28 cellular contexts compared by ENCODE assay signal in the genomic region with DNA sequence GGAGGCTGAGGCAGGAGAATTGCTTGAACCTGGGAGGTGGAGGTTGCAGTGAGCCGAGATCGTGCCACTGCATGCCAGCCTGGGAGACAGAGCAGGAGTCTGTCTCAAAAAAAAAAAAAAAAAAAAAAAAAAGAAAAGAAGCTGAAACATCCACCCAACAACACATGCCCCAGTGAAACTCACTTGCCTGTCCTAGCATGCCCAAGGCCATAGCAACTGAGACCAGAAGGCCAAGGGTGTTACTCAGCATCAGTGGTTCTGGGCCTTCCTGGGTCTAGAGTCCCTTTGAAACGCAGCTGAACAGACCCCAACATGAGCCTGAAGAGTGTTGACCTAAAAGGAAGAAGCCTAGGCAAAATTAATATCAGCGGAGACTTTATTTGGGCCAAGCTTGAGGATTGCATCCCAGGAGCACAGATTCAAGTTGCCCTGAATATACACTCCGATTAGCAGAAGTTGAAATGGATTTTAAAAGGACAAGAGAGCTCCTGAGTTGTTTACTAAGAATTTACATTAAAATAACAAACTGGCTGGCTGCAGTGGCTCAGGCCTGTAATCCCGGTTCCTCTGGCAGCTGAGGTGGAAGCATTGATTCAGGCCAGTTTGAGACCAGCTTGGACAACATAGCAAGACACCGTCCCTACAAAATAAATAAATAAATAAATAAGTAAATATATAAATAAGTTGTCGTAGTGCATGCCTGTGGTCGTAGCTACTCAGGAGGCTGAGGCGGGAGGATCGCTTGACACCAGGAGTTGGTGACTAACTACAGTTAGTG. TPM values are rescaled to one million over a fixed set of nuclear protein-coding genes. Genes with fewer than 3 reads are reported as not detected.
A peak's percentile ranks its signal among the peaks of the same experiment; 100 is the strongest.
DNase-seq lines count a peak whose midpoint lies in the region; ATAC-seq and TF ChIP-seq lines count a peak whose summit lies in the region.
"Had no signal": no experiment of that assay in that cellular context is flagged by ENCODE, and none has a peak within 500 bp of the region (broad histone marks: within the 10 kb centered on the region; RNA-seq: fewer than 3 reads in every experiment).

No MANE protein-coding gene starts in this region.

- H3K27ac Mint-ChIP-seq in WTC11 (peak overlapping the region; percentile 89), progenitor cell of endocrine pancreas (no peak overlapping the region)
- no peak overlapping the region for H3K27ac Mint-ChIP-seq in naive thymus-derived CD4-positive, alpha-beta T cell
- H3K27ac Mint-ChIP-seq: activated T-helper 1 cell treated with anti-CD3 and anti-CD28 coated beads, Interleukin-12 subunit alpha, Interleukin-12 subunit beta, Interleukin-2, Interleukin-4 antibody, amounts not matched to agents 30 ng/mL and 10 ng/mL and 1 ng/mL, durations not matched to agents 14 hours and 24 hours and 36 hours; nephron; T-cell had no signal

- no peak for TF ChIP-seq EP300 in suprapubic skin (IDR thresholded peaks at IDR 0.05)

- no peak overlapping the region for H3K4me3 Mint-ChIP-seq in WTC11
- H3K4me3 Mint-ChIP-seq in naive thymus-derived CD4-positive, alpha-beta T cell: no peak overlapping the region
- H3K4me3 Mint-ChIP-seq in progenitor cell of endocrine pancreas (ENCODE audit: low read depth): no peak overlapping the region
- H3K4me3 Mint-ChIP-seq: activated T-helper 1 cell treated with anti-CD3 and anti-CD28 coated beads, Interleukin-12 subunit alpha, Interleukin-12 subunit beta, Interleukin-2, Interleukin-4 antibody, amounts not matched to agents 30 ng/mL and 10 ng/mL and 1 ng/mL, durations not matched to agents 14 hours and 24 hours and 36 hours; nephron; T-cell had no signal

- TF ChIP-seq CTCF in WTC11 (IDR thresholded peaks at IDR 0.05) (no peak), esophagus squamous epithelium (IDR thresholded peaks at IDR 0.05) (no peak), suprapubic skin (IDR thresholded peaks at IDR 0.05) (no peak), progenitor cell of endocrine pancreas (IDR thresholded peaks at IDR 0.05; ENCODE audit: unreplicated experiment) (no peak)

- H3K4me1 ChIP-seq in HUES48 (ENCODE audit: control insufficient read depth, insufficient read depth, low read length): no peaks in the 10 kb centered on the region
- peaks cover 21 to 69% (median 34%) of the 10 kb centered on the region in 3 donors for H3K4me1 ChIP-seq in esophagus squamous epithelium
- H3K4me1 ChIP-seq in suprapubic skin: peaks cover 50% of the 10 kb centered on the region
- no peaks in the 10 kb centered on the region for H3K4me1 ChIP-seq in naive thymus-derived CD4-positive, alpha-beta T cell (ENCODE audit: control insufficient read depth in 2 of 2, insufficient read depth in 2 of 2, low read length in 2 of 2)
- H3K4me1 ChIP-seq: gastroesophageal sphincter, HAP-1, parathyroid adenoma, sigmoid colon, uterus had no signal

- H3K9me3 Mint-ChIP-seq in WTC11 (0 out of 2 replicates have a peak, but pooled peaks cover 3% of the 10 kb centered on the region), progenitor cell of endocrine pancreas (ENCODE audit: low read depth) (no peaks in the 10 kb centered on the region)
- peaks cover 0 to 4% (median 0%) of the 10 kb centered on the region in 11 donors for H3K9me3 Mint-ChIP-seq in naive thymus-derived CD4-positive, alpha-beta T cell
- H3K9me3 Mint-ChIP-seq: activated T-helper 1 cell treated with anti-CD3 and anti-CD28 coated beads, Interleukin-12 subunit alpha, Interleukin-12 subunit beta, Interleukin-2, Interleukin-4 antibody, amounts not matched to agents 30 ng/mL and 10 ng/mL and 1 ng/mL, durations not matched to agents 14 hours and 24 hours and 36 hours; nephron; T-cell had no signal

- intact Hi-C loops in esophagus squamous epithelium (cut with DNase I): no loop called here
- intact Hi-C loops in naive thymus-derived CD4-positive, alpha-beta T cell (cut with micrococcal nuclease): no loop called here

- H3K36me3 Mint-ChIP-seq in WTC11 (peaks cover 15% of the 10 kb centered on the region), progenitor cell of endocrine pancreas (ENCODE audit: insufficient read depth) (peaks cover 5% of the 10 kb centered on the region)
- peaks cover 0 to 18% (median 4%) of the 10 kb centered on the region in 5 donors for H3K36me3 Mint-ChIP-seq in naive thymus-derived CD4-positive, alpha-beta T cell

- ATAC-seq in WTC11 (peak; percentile 29), HG02798 (IDR thresholded peaks at IDR 0.05; ENCODE audit: poor library complexity, unreplicated experiment) (no peak)
- no peak for ATAC-seq in naive thymus-derived CD4-positive, alpha-beta T cell
- ATAC-seq: gastroesophageal sphincter, left cardiac atrium, T-cell had no signal

- DNase-seq in WTC11 (ENCODE audit: low spot score) (no peak), esophagus squamous epithelium (lab: John Stamatoyannopoulos, UW) (no peak), suprapubic skin (ENCODE audit: low spot score in 2 of 2) (no peak), NK-92 (lab: John Stamatoyannopoulos, UW; ENCODE audit: unreplicated experiment) (no peak), progenitor cell of endocrine pancreas (ENCODE audit: low spot score, unreplicated experiment) (no peak)
- DNase-seq in naive thymus-derived CD4-positive, alpha-beta T cell: no peak
- DNase-seq: activated CD4-positive, alpha-beta T cell treated with anti-CD3 and anti-CD28 coated beads for 48 hours; activated naive CD4-positive, alpha-beta T cell treated with anti-CD3 and anti-CD28 coated beads, Interleukin-2, amount 50 U/mL, for 16 hours; EL; erythroblast; left cardiac atrium; midbrain; NCI-H1694 treated with DMSO at 0.1 percent for 48 hours; NCI-H345; NCI-H774; OCI-M1; SIG-M5; sigmoid colon; T-cell; uterus had no signal

- no peak for TF ChIP-seq POLR2A in esophagus squamous epithelium (IDR thresholded peaks at IDR 0.05)
- TF ChIP-seq POLR2A in suprapubic skin (IDR thresholded peaks at IDR 0.05): no peak

- 57 to 62% methylated on average over 9 of the region's 11 CpGs for WGBS in esophagus squamous epithelium, 2 donors
- 72% methylated on average over 11 of the region's 11 CpGs for WGBS in suprapubic skin

- peaks cover 7% of the 10 kb centered on the region; the same call in 1 of the 2 replicates for H3K4me1 Mint-ChIP-seq in WTC11
- H3K4me1 Mint-ChIP-seq in naive thymus-derived CD4-positive, alpha-beta T cell: peaks cover 0 to 9% (median 5%) of the 10 kb centered on the region in 7 donors
- no peaks in the 10 kb centered on the region for H3K4me1 Mint-ChIP-seq in progenitor cell of endocrine pancreas (ENCODE audit: low read depth)
- H3K4me1 Mint-ChIP-seq: nephron had no signal

- H3K9me3 ChIP-seq in HUES48 (ENCODE audit: control insufficient read depth, insufficient read depth, low read length): no peaks in the 10 kb centered on the region
- H3K9me3 ChIP-seq in esophagus squamous epithelium: no peaks in the 10 kb centered on the region
- no peaks in the 10 kb centered on the region for H3K9me3 ChIP-seq in suprapubic skin
- H3K9me3 ChIP-seq in naive thymus-derived CD4-positive, alpha-beta T cell (ENCODE audit: control insufficient read depth in 2 of 3, low read length in 3 of 3): no peaks in the 10 kb centered on the region
- H3K9me3 ChIP-seq: gastroesophageal sphincter, HAP-1, sigmoid colon, uterus had no signal

- H3K27me3 ChIP-seq in HUES48 (ENCODE audit: control insufficient read depth, insufficient read depth, low read length): no peaks in the 10 kb centered on the region
- no peaks in the 10 kb centered on the region for H3K27me3 ChIP-seq in esophagus squamous epithelium
- H3K27me3 ChIP-seq in suprapubic skin: no peaks in the 10 kb centered on the region
- H3K27me3 ChIP-seq in naive thymus-derived CD4-positive, alpha-beta T cell (ENCODE audit: control insufficient read depth in 2 of 2, insufficient read depth in 2 of 2, low read length in 2 of 2): no peaks in the 10 kb centered on the region
- H3K27me3 ChIP-seq: sigmoid colon, uterus had no signal

- CTCF ChIA-PET in WTC11 (lab: Charles Lee): interaction anchor here (0.6 to 4.9 kb wide), 10 partner anchors 17 to 364 kb away, joined by 3 to 48 read pairs (median 4); no protein-coding TSS in a partner anchor
- CTCF ChIA-PET in naive thymus-derived CD4-positive, alpha-beta T cell (lab: Charles Lee): interaction anchor here (0.9 kb wide), 1 partner anchor 13 kb away, joined by 5 read pairs; no protein-coding TSS in a partner anchor

- peaks cover 9% of the 10 kb centered on the region; the same call in 1 of the 2 replicates for H3K27me3 Mint-ChIP-seq in WTC11 (ENCODE audit: low read depth)
- no peaks in the 10 kb centered on the region for H3K27me3 Mint-ChIP-seq in naive thymus-derived CD4-positive, alpha-beta T cell
- peaks cover 10% of the 10 kb centered on the region for H3K27me3 Mint-ChIP-seq in progenitor cell of endocrine pancreas
- H3K27me3 Mint-ChIP-seq: T-cell had no signal

- peak overlapping the region; percentile 54 for H3K27ac ChIP-seq in HUES48 (ENCODE audit: low read depth, low read length)
- H3K27ac ChIP-seq in esophagus squamous epithelium: peak overlapping the region; percentile 76 to 99 (median 94)
- peak overlapping the region; percentile 54 for H3K27ac ChIP-seq in suprapubic skin
- no peak overlapping the region for H3K27ac ChIP-seq in naive thymus-derived CD4-positive, alpha-beta T cell (ENCODE audit: low read depth, low read length)
- H3K27ac ChIP-seq: C4-2B, gastroesophageal sphincter, parathyroid adenoma, sigmoid colon, uterus had no signal

- H3K9ac ChIP-seq in HUES48 (ENCODE audit: low read depth, low read length): no peak overlapping the region
- H3K9ac ChIP-seq: parathyroid adenoma had no signal

- H3K4me3 ChIP-seq in HUES48 (ENCODE audit: low read depth, low read length): no peak overlapping the region
- H3K4me3 ChIP-seq in esophagus squamous epithelium: no peak overlapping the region
- H3K4me3 ChIP-seq in suprapubic skin: no peak overlapping the region
- H3K4me3 ChIP-seq in naive thymus-derived CD4-positive, alpha-beta T cell (ENCODE audit: low read length): no peak overlapping the region
- H3K4me3 ChIP-seq: gastroesophageal sphincter, HAP-1, sigmoid colon, uterus had no signal

- POLR2A ChIA-PET in WTC11 (lab: Charles Lee): interaction anchor here (0.5 to 2.9 kb wide), 3 partner anchors 16 to 1485 kb away, joined by 3 to 11 read pairs (median 4); no protein-coding TSS in a partner anchor
- POLR2A ChIA-PET in naive thymus-derived CD4-positive, alpha-beta T cell (lab: Charles Lee): no interaction called here

- H3K36me3 ChIP-seq in HUES48 (ENCODE audit: control insufficient read depth, insufficient read depth, low read length) (peaks cover 24% of the 10 kb centered on the region), esophagus squamous epithelium (peaks cover 2 to 34% (median 14%) of the 10 kb centered on the region in 3 donors), suprapubic skin (peaks cover 25% of the 10 kb centered on the region)
- peaks cover 0 to 30% (median 0%) of the 10 kb centered on the region in 3 experiments for H3K36me3 ChIP-seq in naive thymus-derived CD4-positive, alpha-beta T cell (ENCODE audit: control insufficient read depth in 2 of 3, insufficient read depth in 3 of 3, low read length in 3 of 3)
- H3K36me3 ChIP-seq: uterus had no signal

RNA-seq across cellular contexts. Expression of gene PRDX5, which starts 7.0 kb away (rescaled TPM):
- total RNA-seq in WTC11 (2021) (255 to 293 TPM (median 282 TPM) in 3 replicates), esophagus squamous epithelium (100 to 1,000 TPM; 309 to 602 (median 476) TPM), suprapubic skin (100 to 1,000 TPM; 130 to 227 (median 187) TPM), progenitor cell of endocrine pancreas (157 and 171 TPM in 2 replicates)
- total RNA-seq in naive thymus-derived CD4-positive, alpha-beta T cell: 10 to 100 TPM; 41.4 to 99.2 (median 55.2) TPM
- polyA plus RNA-seq in naive thymus-derived CD4-positive, alpha-beta T cell: 100 to 1,000 TPM; 184 to 195 TPM

RNA-seq across cellular contexts. Expression of gene TRMT112, which starts 7.5 kb away (rescaled TPM):
- total RNA-seq in WTC11 (2021) (285 to 321 TPM (median 314 TPM) in 3 replicates), esophagus squamous epithelium (100 to 1,000 TPM; 202 to 248 (median 211) TPM), suprapubic skin (100 to 1,000 TPM; 170 to 332 (median 255) TPM), progenitor cell of endocrine pancreas (137 and 149 TPM in 2 replicates)
- 100 to 1,000 TPM in 4 of 5 experiments, 10 to 100 TPM in 1; 90.9 to 208 (median 152) TPM for total RNA-seq in naive thymus-derived CD4-positive, alpha-beta T cell
- polyA plus RNA-seq in naive thymus-derived CD4-positive, alpha-beta T cell: 100 to 1,000 TPM; 527 to 613 TPM

RNA-seq across cellular contexts. Expression of gene CCDC88B, which starts 15.1 kb away (rescaled TPM):
- total RNA-seq in WTC11 (2021): 17.0 to 22.0 TPM (median 19.9 TPM) in 3 replicates
- 10 to 100 TPM in 3 of 4 donors, 1 to 10 TPM in 1; 7.4 to 14.9 (median 13.7) TPM for total RNA-seq in esophagus squamous epithelium
- 1 to 10 TPM; 3.3 to 8.3 (median 5.4) TPM for total RNA-seq in suprapubic skin
- total RNA-seq in naive thymus-derived CD4-positive, alpha-beta T cell: 100 to 1,000 TPM in 3 of 5 experiments, 10 to 100 TPM in 2; 73.4 to 182 (median 116) TPM
- polyA plus RNA-seq in naive thymus-derived CD4-positive, alpha-beta T cell: 10 to 100 TPM; 12.8 to 35.1 TPM
- 4.3 and 6.2 TPM in 2 replicates for total RNA-seq in progenitor cell of endocrine pancreas

RNA-seq across cellular contexts. Expression of gene ESRRA, which starts 19.6 kb away (rescaled TPM):
- 56.3 to 81.9 TPM (median 59.1 TPM) in 3 replicates for total RNA-seq in WTC11 (2021)
- total RNA-seq in esophagus squamous epithelium: 100 to 1,000 TPM in 2 of 4 donors, 10 to 100 TPM in 2; 81.9 to 131 (median 99.7) TPM
- total RNA-seq in suprapubic skin: 10 to 100 TPM; 65.0 to 93.6 (median 74.3) TPM
- total RNA-seq in naive thymus-derived CD4-positive, alpha-beta T cell: 10 to 100 TPM; 23.7 to 42.0 (median 27.9) TPM
- polyA plus RNA-seq in naive thymus-derived CD4-positive, alpha-beta T cell: 10 to 100 TPM in 1 of 2 donors, 1 to 10 TPM in 1; 5.3 to 12.9 TPM
- total RNA-seq in progenitor cell of endocrine pancreas: 28.1 and 31.4 TPM in 2 replicates

RNA-seq across cellular contexts. Expression of gene CATSPERZ, which starts 24.7 kb away (rescaled TPM):
- total RNA-seq in WTC11 (2021) (1.1 to 2.5 TPM (median 2.0 TPM) in 3 replicates), esophagus squamous epithelium (not detected), suprapubic skin (not detected), progenitor cell of endocrine pancreas (not detected in 2 replicates)
- total RNA-seq in naive thymus-derived CD4-positive, alpha-beta T cell: under 1 TPM in 1 of 5 experiments, not detected in 4; 0.60 TPM
- polyA plus RNA-seq in naive thymus-derived CD4-positive, alpha-beta T cell: not detected
- total RNA-seq: gastroesophageal sphincter, sigmoid colon, uterus had no signal
